ENCODE assay signal across 1 cellular context in the genomic region with DNA sequence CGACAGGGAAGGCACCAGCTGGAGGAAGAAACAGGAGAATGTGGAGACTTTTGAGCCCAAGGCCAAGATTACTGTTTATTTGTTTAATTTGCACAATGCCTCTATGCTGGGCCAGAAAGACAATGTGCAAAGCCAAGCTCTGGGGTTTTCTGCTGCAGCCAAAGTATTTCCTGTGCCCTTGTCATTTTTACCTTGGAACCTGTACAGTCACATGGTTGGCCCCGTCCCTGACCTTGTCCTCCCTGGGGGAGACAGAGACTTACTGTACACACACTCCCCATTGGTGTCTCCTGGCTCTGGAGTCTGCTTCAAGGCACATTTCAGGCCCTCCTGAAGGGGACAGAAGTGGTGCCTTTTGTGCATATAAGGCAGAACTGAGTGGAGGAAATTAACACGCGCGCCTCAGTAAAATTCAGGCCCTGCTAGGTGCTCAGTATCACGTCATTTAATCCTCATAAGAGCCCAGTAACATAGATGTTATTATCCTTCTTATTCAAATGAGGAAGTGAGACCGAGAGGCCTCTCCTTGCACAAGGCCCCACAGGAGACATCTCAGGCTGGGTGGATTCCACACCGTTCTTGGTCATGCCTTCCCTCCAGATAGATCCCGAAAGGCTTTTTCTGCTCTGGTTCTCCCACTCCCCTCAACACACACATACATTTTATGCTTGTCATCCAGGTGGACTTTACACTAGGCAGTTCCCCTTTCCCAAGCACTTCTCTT.
TF ChIP-seq lines count a peak whose summit lies in the region.

No MANE protein-coding gene starts in this region.

TF ChIP-seq in SK-N-SH treated with all-trans-retinoic acid at 6 μM for 48 hours, 23 proteins besides CTCF, POLR2A, EP300 and RAD21 (continued from another document):
- TF ChIP-seq, protein P1, sequence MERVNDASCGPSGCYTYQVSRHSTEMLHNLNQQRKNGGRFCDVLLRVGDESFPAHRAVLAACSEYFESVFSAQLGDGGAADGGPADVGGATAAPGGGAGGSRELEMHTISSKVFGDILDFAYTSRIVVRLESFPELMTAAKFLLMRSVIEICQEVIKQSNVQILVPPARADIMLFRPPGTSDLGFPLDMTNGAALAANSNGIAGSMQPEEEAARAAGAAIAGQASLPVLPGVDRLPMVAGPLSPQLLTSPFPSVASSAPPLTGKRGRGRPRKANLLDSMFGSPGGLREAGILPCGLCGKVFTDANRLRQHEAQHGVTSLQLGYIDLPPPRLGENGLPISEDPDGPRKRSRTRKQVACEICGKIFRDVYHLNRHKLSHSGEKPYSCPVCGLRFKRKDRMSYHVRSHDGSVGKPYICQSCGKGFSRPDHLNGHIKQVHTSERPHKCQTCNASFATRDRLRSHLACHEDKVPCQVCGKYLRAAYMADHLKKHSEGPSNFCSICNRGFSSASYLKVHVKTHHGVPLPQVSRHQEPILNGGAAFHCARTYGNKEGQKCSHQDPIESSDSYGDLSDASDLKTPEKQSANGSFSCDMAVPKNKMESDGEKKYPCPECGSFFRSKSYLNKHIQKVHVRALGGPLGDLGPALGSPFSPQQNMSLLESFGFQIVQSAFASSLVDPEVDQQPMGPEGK (CRISPR knock-in tag; IDR thresholded peaks at IDR 0.05; ENCODE audit: borderline replicate concordance), result no peak
- TF ChIP-seq ESRRG (CRISPR knock-in tag; IDR thresholded peaks at IDR 0.05) (no peak), RARB (CRISPR knock-in tag; IDR thresholded peaks at IDR 0.05) (no peak), ZNF70 (CRISPR knock-in tag; IDR thresholded peaks at IDR 0.05) (no peak), ARNTL (CRISPR knock-in tag; IDR thresholded peaks at IDR 0.05; ENCODE audit: borderline replicate concordance, low read depth) (no peak), TSHZ2 (CRISPR knock-in tag; IDR thresholded peaks at IDR 0.05) (no peak), GLIS3 (CRISPR knock-in tag; IDR thresholded peaks at IDR 0.05) (no peak), ZFP30 (CRISPR knock-in tag; IDR thresholded peaks at IDR 0.05) (no peak)
- TF ChIP-seq, protein P2, sequence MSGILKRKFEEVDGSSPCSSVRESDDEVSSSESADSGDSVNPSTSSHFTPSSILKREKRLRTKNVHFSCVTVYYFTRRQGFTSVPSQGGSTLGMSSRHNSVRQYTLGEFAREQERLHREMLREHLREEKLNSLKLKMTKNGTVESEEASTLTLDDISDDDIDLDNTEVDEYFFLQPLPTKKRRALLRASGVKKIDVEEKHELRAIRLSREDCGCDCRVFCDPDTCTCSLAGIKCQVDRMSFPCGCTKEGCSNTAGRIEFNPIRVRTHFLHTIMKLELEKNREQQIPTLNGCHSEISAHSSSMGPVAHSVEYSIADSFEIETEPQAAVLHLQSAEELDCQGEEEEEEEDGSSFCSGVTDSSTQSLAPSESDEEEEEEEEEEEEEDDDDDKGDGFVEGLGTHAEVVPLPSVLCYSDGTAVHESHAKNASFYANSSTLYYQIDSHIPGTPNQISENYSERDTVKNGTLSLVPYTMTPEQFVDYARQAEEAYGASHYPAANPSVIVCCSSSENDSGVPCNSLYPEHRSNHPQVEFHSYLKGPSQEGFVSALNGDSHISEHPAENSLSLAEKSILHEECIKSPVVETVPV (CRISPR knock-in tag; IDR thresholded peaks at IDR 0.05), result no peak
- TF ChIP-seq, protein P3, sequence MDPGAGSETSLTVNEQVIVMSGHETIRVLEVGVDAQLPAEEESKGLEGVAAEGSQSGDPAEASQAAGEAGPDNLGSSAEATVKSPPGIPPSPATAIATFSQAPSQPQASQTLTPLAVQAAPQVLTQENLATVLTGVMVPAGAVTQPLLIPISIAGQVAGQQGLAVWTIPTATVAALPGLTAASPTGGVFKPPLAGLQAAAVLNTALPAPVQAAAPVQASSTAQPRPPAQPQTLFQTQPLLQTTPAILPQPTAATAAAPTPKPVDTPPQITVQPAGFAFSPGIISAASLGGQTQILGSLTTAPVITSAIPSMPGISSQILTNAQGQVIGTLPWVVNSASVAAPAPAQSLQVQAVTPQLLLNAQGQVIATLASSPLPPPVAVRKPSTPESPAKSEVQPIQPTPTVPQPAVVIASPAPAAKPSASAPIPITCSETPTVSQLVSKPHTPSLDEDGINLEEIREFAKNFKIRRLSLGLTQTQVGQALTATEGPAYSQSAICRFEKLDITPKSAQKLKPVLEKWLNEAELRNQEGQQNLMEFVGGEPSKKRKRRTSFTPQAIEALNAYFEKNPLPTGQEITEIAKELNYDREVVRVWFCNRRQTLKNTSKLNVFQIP (CRISPR knock-in tag; IDR thresholded peaks at IDR 0.05; ENCODE audit: borderline replicate concordance, low read depth), result no peak
TF ChIP-seq in SK-N-SH treated with all-trans-retinoic acid at 6 μM for 48 hours: peak in this region for 0.
